In the genomic region with DNA sequence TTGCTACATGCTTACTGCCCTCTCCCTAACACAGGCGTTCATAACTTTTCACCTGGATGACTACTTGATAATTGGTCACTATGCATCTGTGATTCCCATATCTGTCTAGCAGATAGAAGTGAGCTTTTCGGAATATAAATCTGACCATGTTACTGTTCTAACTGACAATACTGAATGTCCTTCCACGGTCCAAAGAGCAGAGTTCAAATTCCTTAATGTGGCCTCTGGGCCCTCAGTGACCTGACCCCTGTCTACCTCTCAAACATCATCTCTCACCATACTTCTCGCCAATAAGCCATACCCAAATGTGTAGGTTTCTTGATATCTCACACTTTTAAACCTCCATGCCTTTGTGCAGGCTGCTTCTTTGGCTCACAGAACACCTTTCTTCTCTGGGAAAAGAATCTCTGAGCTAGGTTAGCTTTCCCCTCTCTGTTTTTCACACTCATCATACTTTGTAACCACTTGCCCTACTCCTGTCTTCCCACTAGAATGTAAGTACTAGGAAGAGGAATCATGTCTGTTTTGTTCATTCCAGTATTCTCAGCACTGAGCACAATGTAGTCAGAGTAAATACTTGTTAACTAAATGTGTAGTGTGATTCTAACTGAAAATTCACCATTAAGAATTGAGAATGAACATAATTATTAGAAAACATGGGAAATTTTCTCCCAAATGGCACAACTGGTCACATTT, we compare ENCODE assay signal across 12 cellular contexts. TPM values are rescaled to one million over a fixed set of nuclear protein-coding genes. Genes with fewer than 3 reads are reported as not detected.
A peak's percentile ranks its signal among the peaks of the same experiment; 100 is the strongest.
DNase-seq lines count a peak whose midpoint lies in the region; ATAC-seq, FAIRE-seq and TF ChIP-seq lines count a peak whose summit lies in the region.
"Had no signal": no experiment of that assay in that cellular context is flagged by ENCODE, and none has a peak within 500 bp of the region (broad histone marks: within the 10 kb centered on the region; RNA-seq: fewer than 3 reads in every experiment).

No MANE protein-coding gene starts in this region.

- no peaks in the 10 kb centered on the region for H4K20me1 ChIP-seq in endothelial cell of umbilical vein (replicated peaks; ENCODE audit: control insufficient read depth, extremely low read depth, insufficient read depth, low read length)
- no peaks in the 10 kb centered on the region for H4K20me1 ChIP-seq in MM.1S (ENCODE audit: insufficient read depth, low read length)

- BruUV-seq in endothelial cell of umbilical vein (replicated peaks; lab: Mats Ljungman, UMichigan) = TSS peak; percentile 39

- H3K27ac ChIP-seq in endothelial cell of umbilical vein (ENCODE audit: insufficient read depth, low read depth, low read length) (peak overlapping the region; percentile 98), MM.1S (ENCODE audit: low read length) (no peak overlapping the region), uterus (no peak overlapping the region)
- H3K27ac ChIP-seq: gastroesophageal sphincter had no signal

- dilution Hi-C loops in endothelial cell of umbilical vein (cut with MboI; ENCODE audit: extremely low pct_ligation_motif_present, low sequenced_read_pairs) = no loop called here

- POLR2A ChIA-PET in endothelial cell of umbilical vein (lab: Charles Lee) = interaction anchor here (0.5 to 1.6 kb wide), 3 partner anchors 37 to 258 kb away, joined by 3 to 4 read pairs (median 3); no protein-coding TSS in a partner anchor

- FAIRE-seq in endothelial cell of umbilical vein (lab: Jason Lieb, UNC) = no peak

- intact Hi-C loops in endothelial cell of umbilical vein (cut with micrococcal nuclease) (loop anchor here (1.0 to 2.0 kb wide), 4 partner anchors 37 to 115 kb away; no protein-coding TSS in a partner anchor), uterus (cut with DNase I; ENCODE audit: low total_unique reads) (no loop called here)

- no peaks in the 10 kb centered on the region for H3K9me1 ChIP-seq in endothelial cell of umbilical vein (replicated peaks; ENCODE audit: control insufficient read depth, extremely low read depth, insufficient read depth, low read length)

- H3K4me1 ChIP-seq in endothelial cell of umbilical vein (ENCODE audit: control insufficient read depth, extremely low read depth, insufficient read depth, low read length) (peaks cover 59% of the 10 kb centered on the region), MM.1S (ENCODE audit: low read length) (no peaks in the 10 kb centered on the region), uterus (no peaks in the 10 kb centered on the region)

- H3K27me3 ChIP-seq in endothelial cell of umbilical vein (ENCODE audit: control insufficient read depth in 2 of 2, insufficient read depth in 2 of 2, low read length in 2 of 2) (no peaks in the 10 kb centered on the region), MM.1S (replicated peaks; ENCODE audit: insufficient read depth, low read length) (no peaks in the 10 kb centered on the region), uterus (no peaks in the 10 kb centered on the region)
- H3K27me3 ChIP-seq: gastroesophageal sphincter had no signal

- peak overlapping the region; percentile 95 for H3K9ac ChIP-seq in endothelial cell of umbilical vein (replicated peaks; ENCODE audit: extremely low read depth, insufficient read depth, low read length)
- no peak overlapping the region for H3K9ac ChIP-seq in MM.1S (ENCODE audit: low read length)

- H3K9me3 ChIP-seq in endothelial cell of umbilical vein (replicated peaks; ENCODE audit: control insufficient read depth, insufficient read depth, low read length) (no peaks in the 10 kb centered on the region), MM.1S (replicated peaks; ENCODE audit: insufficient read depth, low read length) (no peaks in the 10 kb centered on the region), uterus (no peaks in the 10 kb centered on the region)
- H3K9me3 ChIP-seq: gastroesophageal sphincter had no signal

- H3K9me2 ChIP-seq in MM.1S (replicated peaks; ENCODE audit: insufficient read depth, low read length) = no peaks in the 10 kb centered on the region

- no peak overlapping the region for H2AFZ ChIP-seq in endothelial cell of umbilical vein (ENCODE audit: low read depth, low read length)
- no peak overlapping the region for H2AFZ ChIP-seq in MM.1S (ENCODE audit: low read length)

- CTCF ChIA-PET in endothelial cell of umbilical vein (lab: Charles Lee) = interaction anchor here (0.9 to 5.1 kb wide), 9 partner anchors 15 to 192 kb away, joined by 3 to 62 read pairs (median 5); no protein-coding TSS in a partner anchor

- peak; percentile 28 for ATAC-seq in GM18508 (IDR thresholded peaks at IDR 0.05; ENCODE audit: insufficient read depth, unreplicated experiment)
- peak; percentile 18 for ATAC-seq in GM21526 (IDR thresholded peaks at IDR 0.05; ENCODE audit: low FRiP score, unreplicated experiment)
- ATAC-seq in HG03139 (IDR thresholded peaks at IDR 0.05; ENCODE audit: unreplicated experiment) = peak; percentile 25
- ATAC-seq: gastroesophageal sphincter had no signal

- H3K79me2 ChIP-seq in endothelial cell of umbilical vein (ENCODE audit: control insufficient read depth, insufficient read depth, low read length) (no peaks in the 10 kb centered on the region), MM.1S (ENCODE audit: low read length) (no peaks in the 10 kb centered on the region)

- H3K4me2 ChIP-seq in endothelial cell of umbilical vein (ENCODE audit: insufficient read depth, low read length) = peak overlapping the region; percentile 43
- H3K4me2 ChIP-seq in MM.1S (ENCODE audit: low read depth, low read length) = no peak overlapping the region

- H3F3A ChIP-seq in MM.1S (ENCODE audit: insufficient read depth, low read length) = no peaks in the 10 kb centered on the region

- no peak for DNase-seq in endothelial cell of umbilical vein (ENCODE audit: low read depth, low spot score)
- no peak for DNase-seq in AG08396 (ENCODE audit: low spot score)
- no peak for DNase-seq in MM.1S
- DNase-seq in uterus = no peak
- DNase-seq in activated CD8-positive, alpha-beta memory T cell treated with anti-CD3 and anti-CD28 coated beads, Interleukin-2, amount 50 U/mL, for 4 hours = no peak
- DNase-seq: amygdala, DMS153, NCI-H446 had no signal

- TF ChIP-seq POLR2A in endothelial cell of umbilical vein (IDR thresholded peaks at IDR 0.05; ENCODE audit: low read depth, low read length) (no peak), uterus (IDR thresholded peaks at IDR 0.05) (no peak)

- no peak for TF ChIP-seq CTCF in endothelial cell of umbilical vein (IDR thresholded peaks at IDR 0.05; ENCODE audit: extremely low read depth in 1 of 2, insufficient read depth in 1 of 2, low read depth in 1 of 2, low read length in 2 of 2)
- no peak for TF ChIP-seq CTCF in MM.1S (IDR thresholded peaks at IDR 0.05; ENCODE audit: low read length)
- no peak for TF ChIP-seq CTCF in uterus (IDR thresholded peaks at IDR 0.05)

- H3K36me3 ChIP-seq in endothelial cell of umbilical vein (ENCODE audit: control insufficient read depth in 2 of 2, extremely low read depth in 1 of 2, insufficient read depth in 2 of 2, low read length in 2 of 2) = no peaks in the 10 kb centered on the region
- no peaks in the 10 kb centered on the region for H3K36me3 ChIP-seq in MM.1S (replicated peaks; ENCODE audit: insufficient read depth, low read length)
- no peaks in the 10 kb centered on the region for H3K36me3 ChIP-seq in uterus
- H3K36me3 ChIP-seq: gastroesophageal sphincter had no signal

- H3K4me3 ChIP-seq in endothelial cell of umbilical vein (replicated peaks in 1 of 3; ENCODE audit: insufficient read depth in 1 of 3, low read depth in 1 of 3, low read length in 3 of 3) (no peak overlapping the region), MM.1S (ENCODE audit: low read length) (no peak overlapping the region), uterus (no peak overlapping the region)
- H3K4me3 ChIP-seq: gastroesophageal sphincter had no signal

TF ChIP-seq in endothelial cell of umbilical vein, 7 proteins besides CTCF, POLR2A, EP300 and RAD21:
- TF ChIP-seq GATA2 (IDR thresholded peaks at IDR 0.05; ENCODE audit: insufficient read depth, insufficient read length, low read depth, low read length) (no peak), JUN (IDR thresholded peaks at IDR 0.05; ENCODE audit: borderline replicate concordance, insufficient read depth, insufficient read length, low read depth) (no peak)

RNA-seq across cellular contexts. Expression of a gene that starts 39.2 kb away (rescaled TPM):
- total RNA-seq in endothelial cell of umbilical vein = 22.7 and 31.9 TPM in 2 replicates
- polyA plus RNA-seq in endothelial cell of umbilical vein = 27.1 and 33.7 TPM in 2 replicates
- 40.7 and 43.1 TPM in 2 replicates for polyA plus RNA-seq in endothelial cell of umbilical vein (2011; cell fraction: cytosol; rRNA removed)
- 23.9 and 34.4 TPM in 2 replicates for polyA plus RNA-seq in endothelial cell of umbilical vein (2011; cell fraction: nucleus; rRNA removed)
- 34.1 and 35.1 TPM in 2 replicates for polyA plus RNA-seq in endothelial cell of umbilical vein (2012)
- polyA minus RNA-seq in endothelial cell of umbilical vein = 19.6 and 27.8 TPM in 2 replicates
- not detected for polyA minus RNA-seq in endothelial cell of umbilical vein (2011; cell fraction: cytosol; rRNA and poly(A)+ RNA removed)
- polyA minus RNA-seq in endothelial cell of umbilical vein (2011; cell fraction: nucleus; rRNA and poly(A)+ RNA removed) = 11.8 and 21.0 TPM in 2 replicates
- 100 to 1,000 TPM in 1 of 4 donors, 1 to 10 TPM in 2, under 1 TPM in 1; 0.29 to 180 (median 4.9) TPM for total RNA-seq in uterus
